Comparison of ENCODE assay signal across 26 cellular contexts in the genomic region with DNA sequence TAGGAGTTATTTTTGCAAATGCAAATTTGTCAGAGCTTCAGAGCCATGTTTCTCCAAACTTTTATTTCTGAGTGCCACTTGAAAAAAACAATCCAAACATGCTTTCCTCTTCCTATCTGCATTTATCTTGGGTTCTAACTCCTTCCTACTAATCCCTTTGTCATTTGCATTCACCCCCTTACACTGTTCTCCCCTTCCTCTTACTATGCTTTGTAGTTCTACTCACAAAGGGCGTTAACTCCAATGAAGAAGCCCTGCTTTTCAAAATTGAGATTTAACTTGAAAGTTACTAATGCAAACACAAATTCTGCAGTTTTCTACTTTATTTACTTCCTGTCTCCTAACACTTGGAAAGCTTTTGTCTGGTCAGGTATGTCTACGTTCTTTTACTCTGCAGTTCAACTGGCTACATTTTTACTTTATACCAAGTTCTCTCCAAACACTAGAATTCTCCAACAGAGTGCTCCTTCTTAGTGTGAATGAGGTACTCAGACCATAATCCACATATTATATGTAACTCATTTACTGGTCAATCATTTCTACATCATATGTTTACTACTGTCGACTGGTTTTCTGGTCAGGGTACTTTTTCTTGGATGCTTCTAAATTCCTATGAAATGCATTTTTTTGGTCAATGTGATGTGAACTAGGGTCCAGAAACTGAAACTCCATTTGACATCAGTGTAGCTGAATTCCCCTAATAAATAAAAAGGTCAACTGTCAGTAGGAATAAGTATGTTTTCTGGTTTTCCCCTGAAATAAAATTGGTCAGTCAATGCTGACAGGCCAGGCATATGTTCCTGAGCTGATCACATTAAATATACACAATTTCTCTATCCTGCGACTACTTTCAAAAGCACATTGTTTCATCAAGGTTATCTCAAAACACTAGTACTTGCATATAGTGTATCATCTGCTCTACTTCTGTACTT. TPM values are rescaled to one million over a fixed set of nuclear protein-coding genes. Genes with fewer than 3 reads are reported as not detected.
A peak's percentile ranks its signal among the peaks of the same experiment; 100 is the strongest.
DNase-seq lines count a peak whose midpoint lies in the region; ATAC-seq and TF ChIP-seq lines count a peak whose summit lies in the region.
"Had no signal": no experiment of that assay in that cellular context is flagged by ENCODE, and none has a peak within 500 bp of the region (broad histone marks: within the 10 kb centered on the region; RNA-seq: fewer than 3 reads in every experiment).

No MANE protein-coding gene starts in this region.

- POLR2A ChIA-PET in naive thymus-derived CD4-positive, alpha-beta T cell (lab: Charles Lee): no interaction called here

- H3K36me3 ChIP-seq in naive thymus-derived CD4-positive, alpha-beta T cell (ENCODE audit: control insufficient read depth in 2 of 3, insufficient read depth in 3 of 3, low read length in 3 of 3): peaks cover 15 to 41% (median 23%) of the 10 kb centered on the region in 3 experiments

- H3K27ac Mint-ChIP-seq in activated CD4-positive, alpha-beta T cell treated with anti-CD3 and anti-CD28 coated beads, Interleukin-2, amount 10 ng/mL, durations not matched to agents 24 days and 14 days: peak overlapping the region; percentile 45
- H3K27ac Mint-ChIP-seq in activated naive CD8-positive, alpha-beta T cell treated with anti-CD3 and anti-CD28 coated beads, Interleukin-2, amount 50 U/mL, for 24 hours: peak overlapping the region; percentile 77
- peak overlapping the region in 7 of 9 donors; percentile 58 to 79 (median 68) for H3K27ac Mint-ChIP-seq in naive thymus-derived CD4-positive, alpha-beta T cell
- H3K27ac Mint-ChIP-seq: activated B cell treated with CpG ODN at 0.5 μM for 24 hours had no signal

- no peak overlapping the region for H3K4me3 Mint-ChIP-seq in activated CD4-positive, alpha-beta T cell treated with anti-CD3 and anti-CD28 coated beads, Interleukin-2, amount 10 ng/mL, durations not matched to agents 24 days and 14 days
- no peak overlapping the region for H3K4me3 Mint-ChIP-seq in activated naive CD8-positive, alpha-beta T cell treated with anti-CD3 and anti-CD28 coated beads, Interleukin-2, amount 50 U/mL, for 24 hours
- no peak overlapping the region for H3K4me3 Mint-ChIP-seq in naive thymus-derived CD4-positive, alpha-beta T cell
- H3K4me3 Mint-ChIP-seq: activated B cell treated with CpG ODN at 0.5 μM for 24 hours; activated naive CD4-positive, alpha-beta T cell treated with anti-CD3 and anti-CD28 coated beads, Interleukin-2, amount 10 ng/mL, durations not matched to agents 7 days and 5 days had no signal

- TF ChIP-seq POLR2A in GM18951 (IDR thresholded peaks at IDR 0.05; ENCODE audit: extremely low read depth, insufficient read depth, insufficient read length): peak; percentile 7

- no peaks in the 10 kb centered on the region for H3K9me3 ChIP-seq in naive thymus-derived CD4-positive, alpha-beta T cell (ENCODE audit: control insufficient read depth in 2 of 3, low read length in 3 of 3)
- H3K9me3 ChIP-seq: MG63, psoas muscle, suprapubic skin, vagina had no signal

- no peak for DNase-seq in activated CD4-positive, alpha-beta T cell treated with anti-CD3 and anti-CD28 coated beads, Interleukin-2, amount 10 ng/mL, durations not matched to agents 24 days and 14 days
- no peak for DNase-seq in activated CD4-positive, alpha-beta T cell treated with anti-CD3 and anti-CD28 coated beads for 1 hour
- DNase-seq in activated naive CD8-positive, alpha-beta T cell treated with anti-CD3 and anti-CD28 coated beads, Interleukin-2, amount 50 U/mL, for 24 hours: no peak
- DNase-seq in naive thymus-derived CD4-positive, alpha-beta T cell: no peak
- no peak for DNase-seq in SKM-1 treated with dmso at 0.1 percent for 144 hours (lab: John Stamatoyannopoulos, UW; ENCODE audit: unreplicated experiment)
- no peak for DNase-seq in NK-92 treated with Interleukin-12 subunit alpha and Interleukin-12 subunit beta, amount 100 ng/mL, for 24 hours (lab: John Stamatoyannopoulos, UW)
- no peak for DNase-seq in stimulated activated naive CD4-positive, alpha-beta T cell treated with Interleukin-2 at 50 U/mL for 16 hours (lab: John Stamatoyannopoulos, UW)
- DNase-seq: activated B cell treated with CpG ODN at 0.5 μM for 24 hours; activated naive CD4-positive, alpha-beta T cell treated with anti-CD3 and anti-CD28 coated beads, Interleukin-2, amount 10 ng/mL, durations not matched to agents 7 days and 5 days; brain microvascular endothelial cell; foreskin keratinocyte; mesendoderm; MG63; NCI-H2227 treated with DMSO at 0.1 percent for 48 hours; NCI-H774; psoas muscle; stimulated activated CD4-positive, alpha-beta T cell treated with anti-CD3 and anti-CD28 coated beads, Interleukin-4, amount 100 ng/mL, for 24 hours had no signal

- H3K4me1 ChIP-seq in naive thymus-derived CD4-positive, alpha-beta T cell (ENCODE audit: control insufficient read depth in 2 of 2, insufficient read depth in 2 of 2, low read length in 2 of 2): no peaks in the 10 kb centered on the region
- H3K4me1 ChIP-seq: foreskin keratinocyte, psoas muscle, suprapubic skin had no signal

- no peaks in the 10 kb centered on the region for H3K27me3 Mint-ChIP-seq in activated CD4-positive, alpha-beta T cell treated with anti-CD3 and anti-CD28 coated beads, Interleukin-2, amount 10 ng/mL, durations not matched to agents 24 days and 14 days
- no peaks in the 10 kb centered on the region for H3K27me3 Mint-ChIP-seq in activated naive CD8-positive, alpha-beta T cell treated with anti-CD3 and anti-CD28 coated beads, Interleukin-2, amount 50 U/mL, for 24 hours
- no peaks in the 10 kb centered on the region for H3K27me3 Mint-ChIP-seq in naive thymus-derived CD4-positive, alpha-beta T cell
- H3K27me3 Mint-ChIP-seq: activated B cell treated with CpG ODN at 0.5 μM for 24 hours; activated naive CD4-positive, alpha-beta T cell treated with anti-CD3 and anti-CD28 coated beads, Interleukin-2, amount 10 ng/mL, durations not matched to agents 7 days and 5 days had no signal

- no peak overlapping the region for H3K4me3 ChIP-seq in naive thymus-derived CD4-positive, alpha-beta T cell (ENCODE audit: low read length)
- H3K4me3 ChIP-seq: MG63, psoas muscle, smooth muscle cell, suprapubic skin, vagina had no signal

- intact Hi-C loops in activated CD4-positive, alpha-beta T cell treated with anti-CD3 and anti-CD28 coated beads, Interleukin-2, amount 10 ng/mL, durations not matched to agents 24 days and 14 days (cut with micrococcal nuclease): no loop called here
- intact Hi-C loops in naive thymus-derived CD4-positive, alpha-beta T cell (cut with micrococcal nuclease): no loop called here

- in situ Hi-C loops in GM18951 (cut with MboI; ENCODE audit: low sequenced_read_pairs, unreplicated experiment): no loop called here

- peaks cover 21% of the 10 kb centered on the region for H3K4me1 Mint-ChIP-seq in activated CD4-positive, alpha-beta T cell treated with anti-CD3 and anti-CD28 coated beads, Interleukin-2, amount 10 ng/mL, durations not matched to agents 24 days and 14 days
- peaks cover 42% of the 10 kb centered on the region for H3K4me1 Mint-ChIP-seq in activated naive CD8-positive, alpha-beta T cell treated with anti-CD3 and anti-CD28 coated beads, Interleukin-2, amount 50 U/mL, for 24 hours
- H3K4me1 Mint-ChIP-seq in naive thymus-derived CD4-positive, alpha-beta T cell: peaks cover 12 to 69% (median 27%) of the 10 kb centered on the region in 7 donors
- H3K4me1 Mint-ChIP-seq: activated naive CD4-positive, alpha-beta T cell treated with anti-CD3 and anti-CD28 coated beads, Interleukin-2, amount 10 ng/mL, durations not matched to agents 7 days and 5 days had no signal

- no peaks in the 10 kb centered on the region for H3K27me3 ChIP-seq in naive thymus-derived CD4-positive, alpha-beta T cell (ENCODE audit: control insufficient read depth in 2 of 2, insufficient read depth in 2 of 2, low read length in 2 of 2)
- H3K27me3 ChIP-seq: brain microvascular endothelial cell, foreskin keratinocyte, MG63, suprapubic skin, vagina had no signal

- no peaks in the 10 kb centered on the region for H3K9me3 Mint-ChIP-seq in activated CD4-positive, alpha-beta T cell treated with anti-CD3 and anti-CD28 coated beads, Interleukin-2, amount 10 ng/mL, durations not matched to agents 24 days and 14 days
- H3K9me3 Mint-ChIP-seq in activated naive CD8-positive, alpha-beta T cell treated with anti-CD3 and anti-CD28 coated beads, Interleukin-2, amount 50 U/mL, for 24 hours: no peaks in the 10 kb centered on the region
- no peaks in the 10 kb centered on the region for H3K9me3 Mint-ChIP-seq in naive thymus-derived CD4-positive, alpha-beta T cell
- H3K9me3 Mint-ChIP-seq: activated B cell treated with CpG ODN at 0.5 μM for 24 hours; activated naive CD4-positive, alpha-beta T cell treated with anti-CD3 and anti-CD28 coated beads, Interleukin-2, amount 10 ng/mL, durations not matched to agents 7 days and 5 days had no signal

- CTCF ChIA-PET in naive thymus-derived CD4-positive, alpha-beta T cell (lab: Charles Lee): no interaction called here

- no peak for ATAC-seq in activated naive CD8-positive, alpha-beta T cell treated with anti-CD3 and anti-CD28 coated beads, Interleukin-2, amount 50 U/mL, for 24 hours
- ATAC-seq in naive thymus-derived CD4-positive, alpha-beta T cell: no peak
- ATAC-seq: foreskin keratinocyte had no signal

- H3K36me3 Mint-ChIP-seq in activated CD4-positive, alpha-beta T cell treated with anti-CD3 and anti-CD28 coated beads, Interleukin-2, amount 10 ng/mL, durations not matched to agents 24 days and 14 days (ENCODE audit: low read depth): peaks cover 92% of the 10 kb centered on the region
- peaks cover 81% of the 10 kb centered on the region for H3K36me3 Mint-ChIP-seq in activated naive CD8-positive, alpha-beta T cell treated with anti-CD3 and anti-CD28 coated beads, Interleukin-2, amount 50 U/mL, for 24 hours (ENCODE audit: low read depth)
- peaks cover 9 to 59% (median 40%) of the 10 kb centered on the region in 5 donors for H3K36me3 Mint-ChIP-seq in naive thymus-derived CD4-positive, alpha-beta T cell

- no peak overlapping the region for H3K27ac ChIP-seq in naive thymus-derived CD4-positive, alpha-beta T cell (ENCODE audit: low read depth, low read length)
- H3K27ac ChIP-seq: brain microvascular endothelial cell, foreskin keratinocyte, psoas muscle, suprapubic skin, vagina had no signal

RNA-seq across cellular contexts. Expression of a gene that starts 51.2 kb away (rescaled TPM):
- not detected in 2 replicates for total RNA-seq in activated CD4-positive, alpha-beta T cell treated with anti-CD3 and anti-CD28 coated beads, Interleukin-2, amount 10 ng/mL, durations not matched to agents 24 days and 14 days
- total RNA-seq in naive thymus-derived CD4-positive, alpha-beta T cell: not detected
- not detected for polyA plus RNA-seq in naive thymus-derived CD4-positive, alpha-beta T cell
- total RNA-seq: A172; activated B cell treated with CpG ODN at 0.5 μM for 24 hours; epithelial cell of proximal tubule; foreskin keratinocyte; smooth muscle cell; suprapubic skin; T-helper 2 cell treated with Interferon-gamma antibody and Interleukin-4, amounts not matched to agents 100 ng/mL and 5 ng/mL, for 36 hours; vagina had no signal
- polyA plus RNA-seq: BJ, foreskin keratinocyte, neural cell, psoas muscle, smooth muscle cell had no signal
